Comparison of ENCODE assay signal across 26 cellular contexts in the genomic region with DNA sequence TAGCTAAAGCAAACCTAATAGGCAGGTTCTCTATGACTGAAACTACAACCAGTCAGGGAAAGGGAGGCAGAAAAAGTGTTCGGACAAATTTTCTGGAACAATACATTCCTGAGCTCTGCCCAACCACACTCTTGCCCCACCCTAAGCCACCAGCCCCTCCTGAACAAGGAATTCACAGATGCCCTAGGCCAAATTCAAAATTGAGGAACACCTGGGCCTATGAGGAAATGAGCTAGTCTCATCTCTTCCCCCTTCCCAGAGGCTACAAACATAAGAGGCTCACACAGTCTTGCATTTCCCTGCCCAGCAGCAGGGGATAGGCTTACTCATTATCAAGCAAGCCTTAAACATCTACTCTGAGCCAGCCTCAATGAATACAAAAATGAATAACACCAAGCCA.
DNase-seq lines count a peak whose midpoint lies in the region; ATAC-seq and TF ChIP-seq lines count a peak whose summit lies in the region.
"Had no signal": no experiment of that assay in that cellular context is flagged by ENCODE, and none has a peak within 500 bp of the region (broad histone marks: within the 10 kb centered on the region; RNA-seq: fewer than 3 reads in every experiment).

No MANE protein-coding gene starts in this region.

- H3K79me2 ChIP-seq in PC-3 (ENCODE audit: low read length) (peaks cover 14% of the 10 kb centered on the region), mammary epithelial cell (ENCODE audit: insufficient read depth, low read length) (no peaks in the 10 kb centered on the region)

- H3K4me3 ChIP-seq in PC-3 (ENCODE audit: low read length): no peak overlapping the region
- H3K4me3 ChIP-seq in mammary epithelial cell (replicated peaks in 1 of 3; ENCODE audit: insufficient read depth in 1 of 3, low read depth in 2 of 3, low read length in 3 of 3): no peak overlapping the region
- no peak overlapping the region for H3K4me3 ChIP-seq in coronary artery
- H3K4me3 ChIP-seq: A549, BLaER1, stomach, transverse colon had no signal

- H3K4me1 ChIP-seq in PC-3 (ENCODE audit: insufficient read depth, low read length) (peaks cover 58% of the 10 kb centered on the region), mammary epithelial cell (ENCODE audit: insufficient read depth, low read length) (peaks cover 60% of the 10 kb centered on the region)
- H3K4me1 ChIP-seq: stomach, transverse colon had no signal

- no peaks in the 10 kb centered on the region for H3K9me2 ChIP-seq in PC-3 (replicated peaks; ENCODE audit: low read length)

- CTCF ChIA-PET in PC-3 (lab: Charles Lee) (interaction anchor here (0.5 to 1.4 kb wide), 2 partner anchors 66 to 116 kb away, joined by 3 to 6 read pairs; no protein-coding TSS in a partner anchor), mammary epithelial cell (lab: Charles Lee; ENCODE audit: low non-redundant PET) (interaction anchor here (0.9 kb wide), 1 partner anchor 436 kb away, joined by 3 read pairs; no protein-coding TSS in a partner anchor)

- 10% methylated on average over 1 of the region's 1 CpG for WGBS in mammary epithelial cell (ENCODE audit: low coverage, missing lambda C conversion rate)

- H3K27ac ChIP-seq in PC-3 (ENCODE audit: low read length) (peak overlapping the region; percentile 91), mammary epithelial cell (ENCODE audit: insufficient read depth, low read depth, low read length) (peak overlapping the region; percentile 98), coronary artery (no peak overlapping the region)
- H3K27ac ChIP-seq: BLaER1, transverse colon had no signal

- in situ Hi-C loops in mammary epithelial cell (cut with MboI; ENCODE audit: low sequenced_read_pairs in 2 of 2): loop anchor here in 1 of 2 donors (25.0 kb wide), 1 partner anchor 423 kb away; no protein-coding TSS in a partner anchor
- in situ Hi-C loops in G401 (cut with HindIII; ENCODE audit: low sequenced_read_pairs): no loop called here

- no peaks in the 10 kb centered on the region for H3F3A ChIP-seq in PC-3 (ENCODE audit: low read length, unreplicated experiment)

- no peaks in the 10 kb centered on the region for H3K9me3 ChIP-seq in PC-3 (ENCODE audit: low read length)
- no peaks in the 10 kb centered on the region for H3K9me3 ChIP-seq in mammary epithelial cell (replicated peaks; ENCODE audit: insufficient read depth, low read length)
- H3K9me3 ChIP-seq: A549, stomach, transverse colon had no signal

- H3K4me2 ChIP-seq in PC-3 (ENCODE audit: low read length) (peak overlapping the region; percentile 11), mammary epithelial cell (ENCODE audit: insufficient read depth, low read depth, low read length) (peak overlapping the region; percentile 43)
- H3K4me2 ChIP-seq: A549, BLaER1 had no signal

- no peaks in the 10 kb centered on the region for H3K27me3 ChIP-seq in PC-3 (ENCODE audit: low read length)
- H3K27me3 ChIP-seq in mammary epithelial cell (ENCODE audit: insufficient read depth, low read length): no peaks in the 10 kb centered on the region
- H3K27me3 ChIP-seq: BLaER1, stomach, transverse colon had no signal

- H3K36me3 ChIP-seq in PC-3 (ENCODE audit: low read depth, low read length): no peaks in the 10 kb centered on the region
- H3K36me3 ChIP-seq in mammary epithelial cell (ENCODE audit: insufficient read depth, low read length): no peaks in the 10 kb centered on the region
- H3K36me3 ChIP-seq: BLaER1, stomach, transverse colon had no signal

- TF ChIP-seq CTCF in PC-3 (conservative IDR thresholded peaks at IDR 0.05; ENCODE audit: low read depth, low read length) (no peak), mammary epithelial cell (conservative IDR thresholded peaks at IDR 0.05 in 1 of 2, IDR thresholded peaks at IDR 0.05 in 1 of 2; ENCODE audit: extremely low read depth in 1 of 2, insufficient read depth in 1 of 2, low read depth in 1 of 2, low read length in 2 of 2) (peak in 1 of 2 donors; percentile 12), coronary artery (IDR thresholded peaks at IDR 0.05) (no peak)

- dilution Hi-C loops in mammary epithelial cell (cut with HindIII; ENCODE audit: low sequenced_read_pairs): no loop called here

- no TSS peak for BruUV-seq in PC-3 (replicated peaks; lab: Mats Ljungman, UMichigan)
- BruUV-seq in mammary epithelial cell (replicated peaks; lab: Mats Ljungman, UMichigan): no TSS peak

- H4K20me1 ChIP-seq in PC-3 (ENCODE audit: low read length) (no peaks in the 10 kb centered on the region), mammary epithelial cell (ENCODE audit: insufficient read depth, low read length) (no peaks in the 10 kb centered on the region)
- H4K20me1 ChIP-seq: BLaER1 had no signal

- DNase-seq in Daoy (ENCODE audit: low read depth) (peak; percentile 3), PC-3 (peak; percentile 95), mammary epithelial cell (peak; percentile 97), left kidney (ENCODE audit: low read depth, low spot score) (peak; percentile 6), coronary artery (ENCODE audit: low spot score) (no peak), G401 (ENCODE audit: low spot score) (no peak)
- no peak for DNase-seq in stimulated activated naive CD4-positive, alpha-beta T cell treated with Interleukin-2 at 50 U/mL for 16 hours (lab: John Stamatoyannopoulos, UW)
- DNase-seq: activated CD4-positive, alpha-beta T cell treated with anti-CD3 and anti-CD28 coated beads for 1 hour; activated CD8-positive, alpha-beta T cell treated with anti-CD3 and anti-CD28 coated beads, Interleukin-2, amount 10 ng/mL, durations not matched to agents 7 days and 5 days; activated naive CD4-positive, alpha-beta T cell treated with anti-CD3 and anti-CD28 coated beads, Interleukin-2, amount 10 ng/mL, durations not matched to agents 7 days and 5 days; activated T-cell treated with anti-CD3 and anti-CD28 coated beads, Interleukin-2, amount 50 U/mL, for 24 hours; COR-L47; erythroblast; Karpas-422; naive thymus-derived CD8-positive, alpha-beta T cell; NCI-H1092; NCI-H2081; NCI-H82; OCI-M1; SIG-M5; stimulated activated CD4-positive, alpha-beta T cell treated with anti-CD3 and anti-CD28 coated beads, Interleukin-4, amount 100 ng/mL, for 24 hours; stomach; transverse colon had no signal

- intact Hi-C loops in PC-3 (cut with micrococcal nuclease): loop anchor here (5.0 to 10.0 kb wide), 4 partner anchors 56 to 408 kb away; no protein-coding TSS in a partner anchor
- intact Hi-C loops in mammary epithelial cell (cut with micrococcal nuclease): loop anchor here (1.0 to 10.0 kb wide), 6 partner anchors 52 to 746 kb away; no protein-coding TSS in a partner anchor

- H2AFZ ChIP-seq in PC-3 (ENCODE audit: low read length) (no peak overlapping the region), mammary epithelial cell (ENCODE audit: low read depth, low read length) (no peak overlapping the region)

- POLR2A ChIA-PET in PC-3 (lab: Charles Lee; ENCODE audit: unreplicated experiment): interaction anchor here (0.6 kb wide), 1 partner anchor 550 kb away, joined by 3 read pairs; no protein-coding TSS in a partner anchor

- peak overlapping the region; percentile 28 for H3K9ac ChIP-seq in PC-3 (ENCODE audit: low read length)
- H3K9ac ChIP-seq in mammary epithelial cell (ENCODE audit: insufficient read depth, low read length): peak overlapping the region; percentile 73
- H3K9ac ChIP-seq: BLaER1 had no signal

- ATAC-seq in PC-3 (peak; percentile 82), HG03135 (IDR thresholded peaks at IDR 0.05; ENCODE audit: unreplicated experiment) (no peak)
- ATAC-seq: A549; activated CD8-positive, alpha-beta T cell treated with anti-CD3 and anti-CD28 coated beads, Interleukin-2, amount 10 ng/mL, durations not matched to agents 7 days and 5 days; naive thymus-derived CD8-positive, alpha-beta T cell had no signal

Comparison
In these comparisons a context has a peak if more than half of its experiments do, and no peak if none do; other contexts are left out.
1. DNase-seq: peak in Daoy (single experiment), PC-3 (single experiment), mammary epithelial cell (single experiment) and left kidney (single experiment); none in coronary artery (single experiment), stimulated activated naive CD4-positive, alpha-beta T cell treated with Interleukin-2 at 50 U/mL for 16 hours (single experiment) and G401 (single experiment).
2. H3K27ac ChIP-seq: peak in PC-3 (single experiment) and mammary epithelial cell (single experiment); none in coronary artery (0 of 2).